In genomic region chr15:40443846-40444245, GRCh38 we compare ENCODE assay signal across 18 cellular contexts. TPM values are rescaled to one million over a fixed set of nuclear protein-coding genes. Genes with fewer than 3 reads are reported as not detected.
DNase-seq lines count a peak whose midpoint lies in the region; ATAC-seq and TF ChIP-seq lines count a peak whose summit lies in the region.
"Had no signal": no experiment of that assay in that cellular context is flagged by ENCODE, and none has a peak within 500 bp of the region (broad histone marks: within the 10 kb centered on the region; RNA-seq: fewer than 3 reads in every experiment).

No MANE protein-coding gene starts in this region.

- H3K9me3 Mint-ChIP-seq in Calu3 (ENCODE audit: low read depth, unreplicated experiment) (no peaks in the 10 kb centered on the region), naive B cell (no peaks in the 10 kb centered on the region)
- no peaks in the 10 kb centered on the region for H3K9me3 Mint-ChIP-seq in activated naive CD8-positive, alpha-beta T cell treated with anti-CD3 and anti-CD28 coated beads, Interleukin-2, amount 10 ng/mL, durations not matched to agents 7 days and 5 days

- H3K36me3 ChIP-seq in BLaER1, result peaks cover 20% of the 10 kb centered on the region; the same call in 1 of the 2 replicates

- peaks cover 15% of the 10 kb centered on the region for H3K4me1 Mint-ChIP-seq in Calu3 (ENCODE audit: low read depth, unreplicated experiment)
- peaks cover 32% of the 10 kb centered on the region for H3K4me1 Mint-ChIP-seq in activated naive CD8-positive, alpha-beta T cell treated with anti-CD3 and anti-CD28 coated beads, Interleukin-2, amount 10 ng/mL, durations not matched to agents 7 days and 5 days
- H3K4me1 Mint-ChIP-seq in naive B cell, result peaks cover 35 to 49% (median 45%) of the 10 kb centered on the region in 3 donors

- ATAC-seq in activated naive CD8-positive, alpha-beta T cell treated with anti-CD3 and anti-CD28 coated beads, Interleukin-2, amount 10 ng/mL, durations not matched to agents 7 days and 5 days (ENCODE audit: low read depth), result no peak
- ATAC-seq in naive B cell (ENCODE audit: low read depth in 2 of 2) (no peak), GM21737 (IDR thresholded peaks at IDR 0.05; ENCODE audit: unreplicated experiment) (no peak), HG02981 (IDR thresholded peaks at IDR 0.05; ENCODE audit: unreplicated experiment) (no peak), HG02571 (IDR thresholded peaks at IDR 0.05; ENCODE audit: unreplicated experiment) (no peak), GM18498 (IDR thresholded peaks at IDR 0.05; ENCODE audit: unreplicated experiment) (no peak)
- ATAC-seq: right cardiac atrium had no signal

- H3K9ac ChIP-seq in BLaER1, result no peak overlapping the region

- H3K27ac Mint-ChIP-seq in Calu3 (ENCODE audit: unreplicated experiment) (peak overlapping the region; percentile 71), naive B cell (peak overlapping the region in 2 of 6 donors; percentile 58 to 83)
- H3K27ac Mint-ChIP-seq in activated naive CD8-positive, alpha-beta T cell treated with anti-CD3 and anti-CD28 coated beads, Interleukin-2, amount 10 ng/mL, durations not matched to agents 7 days and 5 days, result no peak overlapping the region

- peaks cover 21% of the 10 kb centered on the region; the same call in 1 of the 2 replicates for H3K27me3 ChIP-seq in BLaER1

- H4K20me1 ChIP-seq in BLaER1, result peaks cover 78% of the 10 kb centered on the region

- no peak for TF ChIP-seq CTCF in Calu3 (IDR thresholded peaks at IDR 0.05; ENCODE audit: unreplicated experiment)

- H3K27me3 Mint-ChIP-seq in Calu3 (ENCODE audit: unreplicated experiment) (no peaks in the 10 kb centered on the region), naive B cell (peaks cover 1 to 13% (median 4%) of the 10 kb centered on the region in 3 donors)
- peaks cover 19% of the 10 kb centered on the region for H3K27me3 Mint-ChIP-seq in activated naive CD8-positive, alpha-beta T cell treated with anti-CD3 and anti-CD28 coated beads, Interleukin-2, amount 10 ng/mL, durations not matched to agents 7 days and 5 days

- DNase-seq in Calu3 (no peak), naive B cell (no peak)
- no peak for DNase-seq in activated naive CD8-positive, alpha-beta T cell treated with anti-CD3 and anti-CD28 coated beads, Interleukin-2, amount 10 ng/mL, durations not matched to agents 7 days and 5 days
- DNase-seq: activated CD4-positive, alpha-beta T cell treated with anti-CD3 and anti-CD28 coated beads for 1 hour; activated effector memory CD4-positive, alpha-beta T cell treated with anti-CD3 and anti-CD28 coated beads, Interleukin-2, amount 50 U/mL, for 16 hours; C1 segment of cervical spinal cord; caudate nucleus; GF-D8; GOT3; kidney glomerular epithelial cell; NCI-H1930; right cardiac atrium; stimulated activated CD4-positive, alpha-beta T cell treated with anti-CD3 and anti-CD28 coated beads, Interleukin-2, amount 100 ng/mL, for 48 hours had no signal

- CTCF ChIA-PET in Calu3 (lab: Charles Lee), result interaction anchor here (0.6 kb wide), 1 partner anchor 321 kb away, joined by 3 read pairs; no protein-coding TSS in a partner anchor

- no peaks in the 10 kb centered on the region for H3K9me3 ChIP-seq in BLaER1

- no peak overlapping the region for H3K27ac ChIP-seq in BLaER1

- no TSS peak for BruUV-seq in Calu3 (replicated peaks; lab: Mats Ljungman, UMichigan)

- peaks cover 40% of the 10 kb centered on the region for H3K4me1 ChIP-seq in BLaER1

- H3K4me3 ChIP-seq in BLaER1, result no peak overlapping the region

- POLR2A ChIA-PET in activated naive CD8-positive, alpha-beta T cell treated with anti-CD3 and anti-CD28 coated beads, Interleukin-2, amount 10 ng/mL, durations not matched to agents 7 days and 5 days (lab: Charles Lee), result interaction anchor here (4.9 kb wide), 1 partner anchor 9 kb away, joined by 72 read pairs; no protein-coding TSS in a partner anchor

- intact Hi-C loops in Calu3 (cut with micrococcal nuclease; ENCODE audit: unreplicated experiment), result no loop called here

- H3K4me3 Mint-ChIP-seq in Calu3 (ENCODE audit: low read depth, unreplicated experiment), result peak overlapping the region; percentile 43
- H3K4me3 Mint-ChIP-seq in activated naive CD8-positive, alpha-beta T cell treated with anti-CD3 and anti-CD28 coated beads, Interleukin-2, amount 10 ng/mL, durations not matched to agents 7 days and 5 days, result peak overlapping the region; percentile 17
- H3K4me3 Mint-ChIP-seq in naive B cell, result peak overlapping the region in 7 of 8 donors; percentile 20 to 95 (median 42)

- H3K4me2 ChIP-seq in BLaER1, result peak overlapping the region; percentile 97

- H3K36me3 Mint-ChIP-seq in Calu3 (ENCODE audit: insufficient read depth, unreplicated experiment), result peaks cover 19% of the 10 kb centered on the region
- H3K36me3 Mint-ChIP-seq in activated naive CD8-positive, alpha-beta T cell treated with anti-CD3 and anti-CD28 coated beads, Interleukin-2, amount 10 ng/mL, durations not matched to agents 7 days and 5 days, result peaks cover 3% of the 10 kb centered on the region
- H3K36me3 Mint-ChIP-seq in naive B cell, result no peaks in the 10 kb centered on the region

RNA-seq across cellular contexts. Expression of gene BAHD1, which starts 3.1 kb away (rescaled TPM):
- 15.6 and 17.2 TPM in 2 replicates for total RNA-seq in Calu3 (2022)
- total RNA-seq in activated naive CD8-positive, alpha-beta T cell treated with anti-CD3 and anti-CD28 coated beads, Interleukin-2, amount 10 ng/mL, durations not matched to agents 7 days and 5 days, result 10 to 100 TPM; 29.6 to 30.0 TPM
- 1 to 10 TPM in 5 of 6 donors, under 1 TPM in 1; 0.37 to 3.0 (median 1.9) TPM for polyA plus RNA-seq in naive B cell (ENCODE audit: low read depth in 6 of 6)

RNA-seq across cellular contexts. Expression of gene CHST14, which starts 26.9 kb away (rescaled TPM):
- total RNA-seq in Calu3 (2022), result 8.7 and 11.5 TPM in 2 replicates
- 10 to 100 TPM in 1 of 2 experiments, 1 to 10 TPM in 1; 9.8 to 10.8 TPM for total RNA-seq in activated naive CD8-positive, alpha-beta T cell treated with anti-CD3 and anti-CD28 coated beads, Interleukin-2, amount 10 ng/mL, durations not matched to agents 7 days and 5 days
- 1 to 10 TPM; 1.4 to 3.2 (median 2.2) TPM for polyA plus RNA-seq in naive B cell (ENCODE audit: low read depth in 6 of 6)

RNA-seq across cellular contexts. Expression of gene IVD, which starts 38.3 kb away (rescaled TPM):
- 46.6 and 54.2 TPM in 2 replicates for total RNA-seq in Calu3 (2022)
- total RNA-seq in activated naive CD8-positive, alpha-beta T cell treated with anti-CD3 and anti-CD28 coated beads, Interleukin-2, amount 10 ng/mL, durations not matched to agents 7 days and 5 days, result 10 to 100 TPM; 92.4 to 95.2 TPM
- polyA plus RNA-seq in naive B cell (ENCODE audit: low read depth in 6 of 6), result 10 to 100 TPM; 15.6 to 36.3 (median 22.2) TPM
